1 cellular context compared by ENCODE assay signal in the genomic region with DNA sequence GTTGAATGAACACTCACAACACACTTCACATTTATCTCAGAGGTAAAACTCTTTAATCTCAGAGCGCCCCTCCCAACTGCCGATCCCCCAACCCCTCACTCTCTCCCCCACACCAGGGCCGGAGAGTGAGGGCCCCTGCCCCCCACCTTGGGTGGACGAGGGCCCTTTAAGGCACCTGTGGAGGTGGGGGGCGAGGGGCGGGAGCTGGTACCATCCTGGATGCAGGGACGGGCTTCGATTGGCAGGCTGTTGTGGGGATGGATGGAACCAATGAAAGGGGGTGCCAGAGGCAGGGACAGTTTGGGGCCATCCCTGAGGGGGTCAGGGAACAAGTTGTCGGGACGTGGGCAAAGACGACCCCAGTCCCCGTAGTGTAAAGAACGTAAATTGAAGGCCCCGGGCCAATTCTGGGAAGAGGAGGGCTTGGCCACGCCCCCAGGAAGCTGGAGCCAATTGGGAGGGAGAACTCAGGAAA.
TF ChIP-seq lines count a peak whose summit lies in the region.

No MANE protein-coding gene starts in this region.

TF ChIP-seq in K562, 482 proteins besides CTCF, POLR2A, EP300 and RAD21 (continued from another document):
- TF ChIP-seq, protein P1, sequence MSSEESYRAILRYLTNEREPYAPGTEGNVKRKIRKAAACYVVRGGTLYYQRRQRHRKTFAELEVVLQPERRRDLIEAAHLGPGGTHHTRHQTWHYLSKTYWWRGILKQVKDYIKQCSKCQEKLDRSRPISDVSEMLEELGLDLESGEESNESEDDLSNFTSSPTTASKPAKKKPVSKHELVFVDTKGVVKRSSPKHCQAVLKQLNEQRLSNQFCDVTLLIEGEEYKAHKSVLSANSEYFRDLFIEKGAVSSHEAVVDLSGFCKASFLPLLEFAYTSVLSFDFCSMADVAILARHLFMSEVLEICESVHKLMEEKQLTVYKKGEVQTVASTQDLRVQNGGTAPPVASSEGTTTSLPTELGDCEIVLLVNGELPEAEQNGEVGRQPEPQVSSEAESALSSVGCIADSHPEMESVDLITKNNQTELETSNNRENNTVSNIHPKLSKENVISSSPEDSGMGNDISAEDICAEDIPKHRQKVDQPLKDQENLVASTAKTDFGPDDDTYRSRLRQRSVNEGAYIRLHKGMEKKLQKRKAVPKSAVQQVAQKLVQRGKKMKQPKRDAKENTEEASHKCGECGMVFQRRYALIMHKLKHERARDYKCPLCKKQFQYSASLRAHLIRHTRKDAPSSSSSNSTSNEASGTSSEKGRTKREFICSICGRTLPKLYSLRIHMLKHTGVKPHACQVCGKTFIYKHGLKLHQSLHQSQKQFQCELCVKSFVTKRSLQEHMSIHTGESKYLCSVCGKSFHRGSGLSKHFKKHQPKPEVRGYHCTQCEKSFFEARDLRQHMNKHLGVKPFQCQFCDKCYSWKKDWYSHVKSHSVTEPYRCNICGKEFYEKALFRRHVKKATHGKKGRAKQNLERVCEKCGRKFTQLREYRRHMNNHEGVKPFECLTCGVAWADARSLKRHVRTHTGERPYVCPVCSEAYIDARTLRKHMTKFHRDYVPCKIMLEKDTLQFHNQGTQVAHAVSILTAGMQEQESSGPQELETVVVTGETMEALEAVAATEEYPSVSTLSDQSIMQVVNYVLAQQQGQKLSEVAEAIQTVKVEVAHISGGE (CRISPR knock-in tag; IDR thresholded peaks at IDR 0.05), result no peak
- TF ChIP-seq, protein P2, sequence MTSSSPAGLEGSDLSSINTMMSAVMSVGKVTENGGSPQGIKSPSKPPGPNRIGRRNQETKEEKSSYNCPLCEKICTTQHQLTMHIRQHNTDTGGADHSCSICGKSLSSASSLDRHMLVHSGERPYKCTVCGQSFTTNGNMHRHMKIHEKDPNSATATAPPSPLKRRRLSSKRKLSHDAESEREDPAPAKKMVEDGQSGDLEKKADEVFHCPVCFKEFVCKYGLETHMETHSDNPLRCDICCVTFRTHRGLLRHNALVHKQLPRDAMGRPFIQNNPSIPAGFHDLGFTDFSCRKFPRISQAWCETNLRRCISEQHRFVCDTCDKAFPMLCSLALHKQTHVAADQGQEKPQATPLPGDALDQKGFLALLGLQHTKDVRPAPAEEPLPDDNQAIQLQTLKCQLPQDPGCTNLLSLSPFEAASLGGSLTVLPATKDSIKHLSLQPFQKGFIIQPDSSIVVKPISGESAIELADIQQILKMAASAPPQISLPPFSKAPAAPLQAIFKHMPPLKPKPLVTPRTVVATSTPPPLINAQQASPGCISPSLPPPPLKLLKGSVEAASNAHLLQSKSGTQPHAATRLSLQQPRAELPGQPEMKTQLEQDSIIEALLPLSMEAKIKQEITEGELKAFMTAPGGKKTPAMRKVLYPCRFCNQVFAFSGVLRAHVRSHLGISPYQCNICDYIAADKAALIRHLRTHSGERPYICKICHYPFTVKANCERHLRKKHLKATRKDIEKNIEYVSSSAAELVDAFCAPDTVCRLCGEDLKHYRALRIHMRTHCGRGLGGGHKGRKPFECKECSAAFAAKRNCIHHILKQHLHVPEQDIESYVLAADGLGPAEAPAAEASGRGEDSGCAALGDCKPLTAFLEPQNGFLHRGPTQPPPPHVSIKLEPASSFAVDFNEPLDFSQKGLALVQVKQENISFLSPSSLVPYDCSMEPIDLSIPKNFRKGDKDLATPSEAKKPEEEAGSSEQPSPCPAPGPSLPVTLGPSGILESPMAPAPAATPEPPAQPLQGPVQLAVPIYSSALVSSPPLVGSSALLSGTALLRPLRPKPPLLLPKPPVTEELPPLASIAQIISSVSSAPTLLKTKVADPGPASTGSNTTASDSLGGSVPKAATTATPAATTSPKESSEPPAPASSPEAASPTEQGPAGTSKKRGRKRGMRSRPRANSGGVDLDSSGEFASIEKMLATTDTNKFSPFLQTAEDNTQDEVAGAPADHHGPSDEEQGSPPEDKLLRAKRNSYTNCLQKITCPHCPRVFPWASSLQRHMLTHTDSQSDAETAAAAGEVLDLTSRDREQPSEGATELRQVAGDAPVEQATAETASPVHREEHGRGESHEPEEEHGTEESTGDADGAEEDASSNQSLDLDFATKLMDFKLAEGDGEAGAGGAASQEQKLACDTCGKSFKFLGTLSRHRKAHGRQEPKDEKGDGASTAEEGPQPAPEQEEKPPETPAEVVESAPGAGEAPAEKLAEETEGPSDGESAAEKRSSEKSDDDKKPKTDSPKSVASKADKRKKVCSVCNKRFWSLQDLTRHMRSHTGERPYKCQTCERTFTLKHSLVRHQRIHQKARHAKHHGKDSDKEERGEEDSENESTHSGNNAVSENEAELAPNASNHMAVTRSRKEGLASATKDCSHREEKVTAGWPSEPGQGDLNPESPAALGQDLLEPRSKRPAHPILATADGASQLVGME (CRISPR knock-in tag; IDR thresholded peaks at IDR 0.05), result peak; percentile 74; the same call in 1 of the 2 replicates
- no peak for TF ChIP-seq TBL1XR1 (IDR thresholded peaks at IDR 0.05; ENCODE audit: low read length in 2 of 2)
- TF ChIP-seq ZBTB8A (IDR thresholded peaks at IDR 0.05; ENCODE audit: partially characterized antibody), result no peak
- peak; percentile 48 for TF ChIP-seq SUPT5H (IDR thresholded peaks at IDR 0.05)
- TF ChIP-seq FOXM1 (IDR thresholded peaks at IDR 0.05; ENCODE audit: low read depth), result no peak
- TF ChIP-seq FOXM1 (CRISPR knock-in tag; IDR thresholded peaks at IDR 0.05; ENCODE audit: low read depth), result 0 out of 2 replicates have a peak, but pooled peaks have one; percentile 41
